ENCODE assay signal across 29 cellular contexts in the genomic region with DNA sequence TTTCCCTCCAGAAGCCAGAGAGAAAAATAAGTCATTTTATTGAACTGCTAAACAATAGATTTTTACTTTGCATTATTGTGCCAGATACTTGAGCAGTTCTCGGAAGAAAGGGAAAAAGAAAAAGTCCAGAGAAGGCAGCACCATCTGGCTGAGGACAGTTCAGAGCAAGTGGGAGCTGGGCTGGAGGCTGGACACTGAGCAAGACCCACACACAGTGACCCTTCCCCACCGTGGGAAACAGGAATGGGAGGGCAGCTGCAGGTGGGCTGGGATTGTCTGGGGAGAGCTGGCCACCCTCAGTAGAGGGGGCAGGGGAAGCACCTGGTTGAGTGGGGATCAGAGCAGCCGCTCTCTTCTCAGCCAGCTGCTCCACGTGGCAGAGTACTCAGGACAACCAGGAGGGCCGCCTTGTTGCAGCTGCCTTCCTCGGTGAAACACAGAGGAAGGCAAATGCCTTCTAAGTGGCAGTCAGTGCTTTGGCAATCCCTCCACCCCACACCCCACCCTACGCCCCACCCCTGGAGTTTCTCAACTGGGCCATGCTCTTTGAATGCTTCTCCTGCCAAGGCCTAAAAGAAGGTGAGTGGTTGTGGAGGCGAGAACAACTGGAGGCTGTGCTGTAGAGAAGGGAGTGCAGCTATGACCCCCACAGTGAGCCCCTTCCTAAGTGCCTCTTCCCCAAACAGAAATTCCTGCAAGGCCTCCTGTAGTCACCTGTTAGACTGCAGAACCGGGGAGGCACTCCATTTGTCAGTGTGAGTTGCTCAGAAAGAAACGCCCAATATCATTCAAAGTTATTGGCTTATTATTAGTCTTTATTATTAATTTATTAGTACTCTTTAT.
DNase-seq lines count a peak whose midpoint lies in the region; TF ChIP-seq lines count a peak whose summit lies in the region.
"Had no signal": no experiment of that assay in that cellular context is flagged by ENCODE, and none has a peak within 500 bp of the region (broad histone marks: within the 10 kb centered on the region; RNA-seq: fewer than 3 reads in every experiment).

No MANE protein-coding gene starts in this region.

- WGBS in H9 (ENCODE audit: extremely low coverage, insufficient read length, low lambda C conversion rate) = no CpG with 5 or more reads among the region's 10 CpGs
- 80 to 100% methylated on average over 2 to 9 of the region's 10 CpGs for WGBS in endodermal cell (ENCODE audit: insufficient coverage in 1 of 2, insufficient read length in 1 of 2), 2 experiments

- peaks cover 2% of the 10 kb centered on the region in 2 experiments; a peak in 3 of 5 replicates for H3K9me3 Mint-ChIP-seq in H9
- H3K9me3 Mint-ChIP-seq in endodermal cell = peaks cover 7% of the 10 kb centered on the region
- H3K9me3 Mint-ChIP-seq in neural progenitor cell = peaks cover 18% of the 10 kb centered on the region
- H3K9me3 Mint-ChIP-seq in CD14-positive monocyte = peaks cover 0 to 5% (median 0%) of the 10 kb centered on the region in 7 donors

- no peak overlapping the region for H2BK15ac ChIP-seq in H9 (ENCODE audit: low read depth, low read length)

- no peak overlapping the region for H3T11ph ChIP-seq in H9 (ENCODE audit: low read length)

- H4K20me1 ChIP-seq in H9 (ENCODE audit: control insufficient read depth, insufficient read depth, insufficient read length) = no peaks in the 10 kb centered on the region
- no peaks in the 10 kb centered on the region for H4K20me1 ChIP-seq in neural progenitor cell (ENCODE audit: low read depth)

- no peak for TF ChIP-seq CTCF in H9 (conservative IDR thresholded peaks at IDR 0.05)
- no peak for TF ChIP-seq CTCF in endodermal cell (conservative IDR thresholded peaks at IDR 0.05)
- TF ChIP-seq CTCF in neural progenitor cell (IDR thresholded peaks at IDR 0.05) = no peak
- no peak for TF ChIP-seq CTCF in CD14-positive monocyte (IDR thresholded peaks at IDR 0.05)

- no peak overlapping the region for H3K23ac ChIP-seq in H9 (ENCODE audit: insufficient read length, low read depth, low read length)

- H3K36me3 ChIP-seq in endodermal cell (ENCODE audit: control insufficient read depth, insufficient read depth, low read length) = no peaks in the 10 kb centered on the region
- no peaks in the 10 kb centered on the region for H3K36me3 ChIP-seq in neural progenitor cell

- DNase-seq in H9 (peak; percentile 44), NCI-H524 treated with DMSO at 0.1 percent for 48 hours (lab: John Stamatoyannopoulos, UW) (peak; percentile 31), endodermal cell (peak; percentile 64), neural progenitor cell (ENCODE audit: low spot score) (peak; percentile 37), CD14-positive monocyte (ENCODE audit: low spot score) (no peak), NCI-H2227 (lab: John Stamatoyannopoulos, UW; ENCODE audit: unreplicated experiment) (no peak)
- no peak for DNase-seq in activated T-cell treated with anti-CD3 and anti-CD28 coated beads, Interleukin-2, amount 50 U/mL, for 48 hours
- DNase-seq: C1 segment of cervical spinal cord; Caco-2; CD8-positive, alpha-beta T cell; DMS 273 treated with DMSO at 0.1 percent for 48 hours; DMS79; EL; GDM1; GM23248; HCEC 1CT; IMR-90; MM.1S; NCI-H1417; NCI-H1694; NCI-H2081; NCI-H446 treated with DMSO at 0.1 percent for 48 hours; NCI-H774; Right ventricle myocardium superior; RPMI8226; T-helper 1 cell had no signal

- H2AK5ac ChIP-seq in H9 (ENCODE audit: insufficient read length, low read length) = no peak overlapping the region

- H3K23me2 ChIP-seq in H9 (ENCODE audit: insufficient read length, low read depth, low read length, poor library complexity, severe bottlenecking) = no peaks in the 10 kb centered on the region

- no peak overlapping the region for H3K56ac ChIP-seq in H9 (ENCODE audit: insufficient read length, low read depth, low read length)

- no peak overlapping the region for H4K91ac ChIP-seq in H9 (ENCODE audit: insufficient read length, low read depth, low read length)

- H2BK5ac ChIP-seq in H9 (ENCODE audit: insufficient read length, low read length) = no peak overlapping the region

- H2BK120ac ChIP-seq in H9 (ENCODE audit: low read depth, low read length, poor library complexity, severe bottlenecking) = no peak overlapping the region

- H3K14ac ChIP-seq in H9 (ENCODE audit: insufficient read depth, low read length) = no peak overlapping the region

- peaks cover 51% of the 10 kb centered on the region for H3F3A ChIP-seq in neural progenitor cell (ENCODE audit: low read depth)

- H3K4me3 Mint-ChIP-seq in H9 (no peak overlapping the region), endodermal cell (no peak overlapping the region), neural progenitor cell (no peak overlapping the region), CD14-positive monocyte (no peak overlapping the region)
- H3K4me3 Mint-ChIP-seq: CD8-positive, alpha-beta T cell had no signal

- H3K79me1 ChIP-seq in H9 (ENCODE audit: insufficient read depth, low read depth, low read length, poor library complexity, severe bottlenecking) = no peaks in the 10 kb centered on the region

- no peaks in the 10 kb centered on the region for H3K79me2 ChIP-seq in H9 (ENCODE audit: insufficient read depth, low read length)
- no peaks in the 10 kb centered on the region for H3K79me2 ChIP-seq in neural progenitor cell (ENCODE audit: low read depth)

- no peak overlapping the region for H3K4me2 ChIP-seq in H9 (ENCODE audit: insufficient read depth, insufficient read length, low read length)
- peak overlapping the region; percentile 40 for H3K4me2 ChIP-seq in neural progenitor cell
- H3K4me2 ChIP-seq: A549, KMS-11 had no signal

- H3K27ac Mint-ChIP-seq in H9 (peak overlapping the region; percentile 30 to 85 (median 40); a peak in 5 of 7 replicates), endodermal cell (no peak overlapping the region), neural progenitor cell (peak overlapping the region; percentile 3), CD14-positive monocyte (no peak overlapping the region)
- H3K27ac Mint-ChIP-seq: CD8-positive, alpha-beta T cell had no signal

- H3K18ac ChIP-seq in H9 (ENCODE audit: insufficient read length, low read depth, low read length) = no peak overlapping the region

- H3K4me1 ChIP-seq in H9 (ENCODE audit: insufficient read depth, low read length) (peaks cover 6% of the 10 kb centered on the region; the same call in 1 of the 2 replicates), endodermal cell (ENCODE audit: control insufficient read depth, insufficient read depth, low read length) (peaks cover 13% of the 10 kb centered on the region), neural progenitor cell (peaks cover 41% of the 10 kb centered on the region)
- H3K4me1 ChIP-seq: A549, Caco-2 had no signal

- H2AFZ ChIP-seq in H9 (ENCODE audit: low read length) (no peak overlapping the region), neural progenitor cell (replicated peaks) (no peak overlapping the region)
- H2AFZ ChIP-seq: GM23248 had no signal

- no peak overlapping the region for H4K5ac ChIP-seq in H9 (ENCODE audit: insufficient read length, low read depth, low read length)

- intact Hi-C loops in CD14-positive monocyte (cut with micrococcal nuclease) = no loop called here

- peaks cover 43 to 49% of the 10 kb centered on the region in 2 experiments for H3K4me1 Mint-ChIP-seq in H9
- H3K4me1 Mint-ChIP-seq in endodermal cell = peaks cover 32% of the 10 kb centered on the region
- peaks cover 38% of the 10 kb centered on the region for H3K4me1 Mint-ChIP-seq in neural progenitor cell
- H3K4me1 Mint-ChIP-seq in CD14-positive monocyte = no peaks in the 10 kb centered on the region

- no peak overlapping the region for H2BK20ac ChIP-seq in H9 (ENCODE audit: low read depth, low read length, poor library complexity, severe bottlenecking)

- H3K9ac ChIP-seq in H9 (ENCODE audit: extremely low read depth, insufficient read length, low read length) (no peak overlapping the region), endodermal cell (ENCODE audit: extremely low read depth, low read length, poor library complexity, severe bottlenecking) (no peak overlapping the region), neural progenitor cell (no peak overlapping the region)
- H3K9ac ChIP-seq: GM23248, KMS-11 had no signal

- H3K36me3 Mint-ChIP-seq in H9 (ENCODE audit: insufficient read depth in 1 of 3, low read depth in 3 of 3) (peaks cover 2 to 8% (median 6%) of the 10 kb centered on the region in 3 experiments; a peak in 6 of 7 replicates), endodermal cell (ENCODE audit: low read depth) (no peaks in the 10 kb centered on the region), neural progenitor cell (peaks cover 14% of the 10 kb centered on the region), CD14-positive monocyte (no peaks in the 10 kb centered on the region)

- no peak overlapping the region for H3K27ac ChIP-seq in H9 (ENCODE audit: insufficient read length, low read depth, low read length)
- H3K27ac ChIP-seq in endodermal cell (ENCODE audit: low read depth, low read length) = no peak overlapping the region
- H3K27ac ChIP-seq in neural progenitor cell = no peak overlapping the region
- H3K27ac ChIP-seq: A549, GM23248, KMS-11 had no signal

- H3K27me3 ChIP-seq in H9 (ENCODE audit: insufficient read depth, low read length) (no peaks in the 10 kb centered on the region), endodermal cell (ENCODE audit: control insufficient read depth, insufficient read depth, low read length, poor library complexity, severe bottlenecking) (no peaks in the 10 kb centered on the region), neural progenitor cell (no peaks in the 10 kb centered on the region)

- no peak overlapping the region for H4K8ac ChIP-seq in H9 (replicated peaks; ENCODE audit: insufficient read length, low read depth, low read length)

- H3K9me3 ChIP-seq in H9 (ENCODE audit: control insufficient read depth, low read depth, low read length) (no peaks in the 10 kb centered on the region), endodermal cell (ENCODE audit: control insufficient read depth, low read length) (no peaks in the 10 kb centered on the region), neural progenitor cell (ENCODE audit: low read depth) (no peaks in the 10 kb centered on the region)
- H3K9me3 ChIP-seq: A549, Caco-2 had no signal

- no peaks in the 10 kb centered on the region for H3K27me3 Mint-ChIP-seq in H9 (ENCODE audit: low read depth)
- H3K27me3 Mint-ChIP-seq in endodermal cell (ENCODE audit: insufficient read depth) = peaks cover 3% of the 10 kb centered on the region
- peaks cover 6% of the 10 kb centered on the region for H3K27me3 Mint-ChIP-seq in neural progenitor cell (ENCODE audit: insufficient read depth, low read depth)
- no peaks in the 10 kb centered on the region for H3K27me3 Mint-ChIP-seq in CD14-positive monocyte (ENCODE audit: low read depth in 3 of 3)

- no peak overlapping the region for H2BK12ac ChIP-seq in H9 (ENCODE audit: insufficient read length, low read depth, low read length)

- H3K4ac ChIP-seq in H9 (ENCODE audit: low read depth, low read length) = no peak overlapping the region

- H3K4me3 ChIP-seq in endodermal cell (ENCODE audit: low read length) (no peak overlapping the region), neural progenitor cell (no peak overlapping the region)
- H3K4me3 ChIP-seq: A549, GM12878, GM23248 had no signal

Comparison
In these comparisons a context has a peak if more than half of its experiments do, and no peak if none do; other contexts are left out.
1. DNase-seq: peak in H9 (single experiment), NCI-H524 treated with DMSO at 0.1 percent for 48 hours (single experiment), endodermal cell (single experiment) and neural progenitor cell (single experiment); none in CD14-positive monocyte (single experiment), activated T-cell treated with anti-CD3 and anti-CD28 coated beads, Interleukin-2, amount 50 U/mL, for 48 hours (0 of 2) and NCI-H2227 (single experiment).
2. H3K27ac Mint-ChIP-seq: peak in H9 (3 of 3) and neural progenitor cell (single experiment); none in endodermal cell (single experiment) and CD14-positive monocyte (0 of 7).